ENCODE assay signal across 23 cellular contexts in genomic region chr13:99143904-99144303, GRCh38.
"Had no signal": no experiment of that assay in that cellular context is flagged by ENCODE, and none has a peak within 500 bp of the region (broad histone marks: within the 10 kb centered on the region; RNA-seq: fewer than 3 reads in every experiment).

No MANE protein-coding gene starts in this region.

- H3K27ac ChIP-seq: neutrophil, pancreas, prostate gland, right lobe of liver, sigmoid colon, stomach, thoracic aorta, thyroid gland, tibial nerve, upper lobe of left lung, vagina had no signal

- H3K9me3 ChIP-seq: neutrophil, pancreas, prostate gland, right lobe of liver, sigmoid colon, thoracic aorta, thyroid gland, vagina had no signal

- DNase-seq: nephron progenitor cell; nucleus accumbens; pancreas; right cardiac atrium; right lobe of liver; sigmoid colon; small intestine; stimulated activated CD4-positive, alpha-beta T cell treated with anti-CD3 and anti-CD28 coated beads, Interleukin-15, amount 100 ng/mL, for 24 hours; stimulated activated CD4-positive, alpha-beta T cell treated with anti-CD3 and anti-CD28 coated beads, Interleukin-2, amount 100 ng/mL, for 24 hours; stimulated activated CD4-positive, alpha-beta T cell treated with anti-CD3 and anti-CD28 coated beads, Interleukin-2, amount 100 ng/mL, for 48 hours; stimulated activated CD4-positive, alpha-beta T cell treated with anti-CD3 and anti-CD28 coated beads, Interleukin-4, amount 100 ng/mL, for 24 hours; stimulated activated naive CD4-positive, alpha-beta T cell treated with Interleukin-2 at 50 U/mL for 16 hours; stomach; thyroid gland; trophoblast cell; upper lobe of left lung had no signal

- ATAC-seq: natural killer cell treated with Interleukin-12 subunit alpha and Interleukin-12 subunit beta and Interleukin-15 and Interleukin-18, amount 100 ng/mL, for 72 hours; pancreas; right cardiac atrium; right lobe of liver; stimulated activated effector memory CD8-positive, alpha-beta T cell treated with anti-CD3 and anti-CD28 coated beads, Interleukin-12 subunit alpha, Interleukin-12 subunit beta, amount 100 ng/mL, for 72 hours had no signal

- H3K36me3 ChIP-seq: neutrophil, pancreas, prostate gland, right lobe of liver, sigmoid colon, stomach, thoracic aorta, thyroid gland, tibial nerve, upper lobe of left lung, vagina had no signal

- H3K4me3 ChIP-seq: pancreas, prostate gland, right lobe of liver, sigmoid colon, stomach, thoracic aorta, thyroid gland, tibial nerve, upper lobe of left lung, vagina had no signal

- H3K4me1 ChIP-seq: pancreas, prostate gland, right lobe of liver, sigmoid colon, stomach, tibial nerve, upper lobe of left lung, vagina had no signal

- H3K27me3 ChIP-seq: pancreas, sigmoid colon, thyroid gland, upper lobe of left lung, vagina had no signal
